In the genomic region with DNA sequence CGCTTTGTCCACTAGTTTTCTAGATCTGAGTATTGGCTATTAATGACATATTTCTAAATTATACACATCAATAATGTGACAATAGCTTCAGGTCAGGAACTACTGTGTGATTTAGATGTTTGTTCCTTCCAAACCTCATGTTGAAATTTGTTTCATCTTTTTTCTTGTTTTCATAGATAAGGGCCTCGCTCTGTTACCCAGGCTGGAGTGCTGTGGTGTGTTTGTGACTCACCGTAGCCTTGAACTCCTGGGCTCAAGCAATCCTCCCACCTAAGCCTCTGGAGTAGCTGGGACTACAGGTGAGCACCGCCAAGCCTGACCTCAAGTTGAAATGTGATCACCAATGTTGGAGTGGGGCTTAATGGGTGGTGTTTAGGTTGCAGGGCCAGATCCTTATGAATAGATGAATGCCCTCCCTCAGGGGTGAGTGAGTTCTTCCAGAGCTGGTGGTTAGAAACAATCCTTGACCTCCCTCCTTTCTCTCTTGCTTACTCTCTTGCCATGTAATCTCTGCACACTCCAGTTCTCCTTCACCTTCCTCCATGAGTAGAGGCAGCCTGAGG, we compare ENCODE assay signal across 18 cellular contexts.
"Had no signal": no experiment of that assay in that cellular context is flagged by ENCODE, and none has a peak within 500 bp of the region (broad histone marks: within the 10 kb centered on the region; RNA-seq: fewer than 3 reads in every experiment).

No MANE protein-coding gene starts in this region.

- ATAC-seq: activated CD8-positive, alpha-beta memory T cell treated with anti-CD3 and anti-CD28 coated beads, Interleukin-2, amount 10 ng/mL, durations not matched to agents 7 days and 5 days; left ventricle myocardium superior; mucosa of descending colon; naive thymus-derived CD4-positive, alpha-beta T cell; right cardiac atrium; stimulated activated naive CD8-positive, alpha-beta T cell treated with anti-CD3 and anti-CD28 coated beads, Interleukin-15, Interleukin-2, amounts not matched to agents 100 U/mL and 50 U/mL, for 24 hours had no signal

- DNase-seq: activated CD4-positive, alpha-beta T cell treated with anti-CD3 and anti-CD28 coated beads for 1 hour; activated CD4-positive, alpha-beta T cell treated with anti-CD3 and anti-CD28 coated beads, Interleukin-2, amount 50 U/mL, for 48 hours; activated CD8-positive, alpha-beta memory T cell treated with anti-CD3 and anti-CD28 coated beads, Interleukin-2, amount 10 ng/mL, durations not matched to agents 7 days and 5 days; activated naive CD4-positive, alpha-beta T cell treated with anti-CD3 and anti-CD28 coated beads, Interleukin-2, amount 50 U/mL, for 16 hours; activated T-cell treated with anti-CD3 and anti-CD28 coated beads, Interleukin-2, amount 50 U/mL, for 24 hours; central memory CD4-positive, alpha-beta T cell; colonic mucosa; hippocampal formation; kidney; left ventricle myocardium superior; mucosa of descending colon; naive thymus-derived CD4-positive, alpha-beta T cell; stimulated activated naive CD8-positive, alpha-beta T cell treated with anti-CD3 and anti-CD28 coated beads, Interleukin-15, Interleukin-2, amounts not matched to agents 100 U/mL and 50 U/mL, for 24 hours; T-helper 1 cell; T1000; trophoblast cell had no signal

- H3K27ac Mint-ChIP-seq: activated CD8-positive, alpha-beta memory T cell treated with anti-CD3 and anti-CD28 coated beads, Interleukin-2, amount 10 ng/mL, durations not matched to agents 7 days and 5 days; activated T-cell treated with anti-CD3 and anti-CD28 coated beads, Interleukin-2, amount 50 U/mL, for 24 hours; memory B cell had no signal

- H3K4me3 Mint-ChIP-seq: activated CD8-positive, alpha-beta memory T cell treated with anti-CD3 and anti-CD28 coated beads, Interleukin-2, amount 10 ng/mL, durations not matched to agents 7 days and 5 days; activated T-cell treated with anti-CD3 and anti-CD28 coated beads, Interleukin-2, amount 50 U/mL, for 24 hours; memory B cell; naive thymus-derived CD4-positive, alpha-beta T cell had no signal

- H3K9me3 Mint-ChIP-seq: activated T-cell treated with anti-CD3 and anti-CD28 coated beads, Interleukin-2, amount 50 U/mL, for 24 hours; memory B cell; naive thymus-derived CD4-positive, alpha-beta T cell had no signal

- H3K36me3 Mint-ChIP-seq: memory B cell had no signal

- H3K27me3 Mint-ChIP-seq: activated T-cell treated with anti-CD3 and anti-CD28 coated beads, Interleukin-2, amount 50 U/mL, for 24 hours; memory B cell had no signal
